8 cellular contexts compared by ENCODE assay signal in the genomic region with DNA sequence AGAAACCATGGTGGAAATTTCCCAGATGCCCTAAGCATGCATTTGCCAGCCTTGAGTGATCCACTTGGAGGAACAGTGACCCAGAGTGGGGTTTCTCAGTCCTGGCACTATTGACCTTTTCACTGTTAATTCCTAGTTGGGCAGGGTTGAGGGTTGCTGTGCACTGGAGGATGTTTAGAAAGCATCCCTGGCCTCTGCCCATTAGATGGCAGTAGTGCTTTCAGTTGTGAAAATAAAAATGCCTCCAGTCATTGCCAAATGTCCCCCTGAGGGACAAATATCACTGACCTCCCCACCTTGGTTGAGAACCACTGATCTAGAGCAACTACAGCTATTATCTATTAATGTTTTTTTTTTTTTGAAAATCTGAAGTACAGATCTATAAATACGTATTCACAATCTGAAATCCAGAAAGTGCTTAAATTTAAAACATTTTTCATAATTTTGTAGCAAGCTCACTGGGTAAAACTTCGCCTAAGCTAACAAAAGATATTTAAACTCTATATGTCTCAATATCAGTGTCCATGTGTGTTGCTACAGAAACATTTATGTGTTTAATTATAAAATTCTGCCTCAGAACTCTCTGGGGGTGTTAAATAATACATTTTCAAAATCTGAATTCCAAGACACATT. TPM values are rescaled to one million over a fixed set of nuclear protein-coding genes. Genes with fewer than 3 reads are reported as not detected.
A peak's percentile ranks its signal among the peaks of the same experiment; 100 is the strongest.
DNase-seq lines count a peak whose midpoint lies in the region; ATAC-seq and TF ChIP-seq lines count a peak whose summit lies in the region.

No MANE protein-coding gene starts in this region.

- ATAC-seq in GM18519 (IDR thresholded peaks at IDR 0.05; ENCODE audit: low FRiP score, unreplicated experiment) (no peak), HG02852 (IDR thresholded peaks at IDR 0.05; ENCODE audit: unreplicated experiment) (no peak)

- intact Hi-C loops in Caco-2 (cut with micrococcal nuclease; ENCODE audit: unreplicated experiment) = loop anchor here (1.0 kb wide), 1 partner anchor 291 kb away; no protein-coding TSS in a partner anchor

- no peaks in the 10 kb centered on the region for H3K9me3 Mint-ChIP-seq in Caco-2 (ENCODE audit: unreplicated experiment)

- peaks cover 7% of the 10 kb centered on the region for H3K4me1 Mint-ChIP-seq in Caco-2 (ENCODE audit: low read depth, unreplicated experiment)

- H3K36me3 Mint-ChIP-seq in Caco-2 (ENCODE audit: insufficient read depth, unreplicated experiment) = peaks cover 24% of the 10 kb centered on the region

- H3K27ac ChIP-seq in SJCRH30 = no peak overlapping the region

- no peaks in the 10 kb centered on the region for H3K9me3 ChIP-seq in Caco-2
- no peaks in the 10 kb centered on the region for H3K9me3 ChIP-seq in SJCRH30 (replicated peaks)

- H3K27me3 Mint-ChIP-seq in Caco-2 (ENCODE audit: insufficient read depth, unreplicated experiment) = no peaks in the 10 kb centered on the region

- H3K4me3 Mint-ChIP-seq in Caco-2 (ENCODE audit: unreplicated experiment) = no peak overlapping the region

- TF ChIP-seq CTCF in Caco-2 (IDR thresholded peaks at IDR 0.05; ENCODE audit: insufficient read depth in 1 of 2, low read depth in 1 of 2, low read length in 1 of 2, severe bottlenecking in 1 of 2, unreplicated experiment in 1 of 2) (peak; percentile 50 to 56), fibroblast of mammary gland (conservative IDR thresholded peaks at IDR 0.05; ENCODE audit: control insufficient read depth, insufficient read depth, low read depth, low read length) (peak; percentile 80)

- no peak overlapping the region for H3K27ac Mint-ChIP-seq in Caco-2 (ENCODE audit: unreplicated experiment)

- DNase-seq in Caco-2 = peak in 1 of 2 experiments; percentile 40
- peak; percentile 15 for DNase-seq in H7
- peak; percentile 42 to 77 for DNase-seq in SJCRH30
- DNase-seq in fibroblast of mammary gland (ENCODE audit: low read depth) = no peak
- peak; percentile 46 for DNase-seq in renal cortical epithelial cell (ENCODE audit: low read depth)
- DNase-seq in occipital lobe (lab: John Stamatoyannopoulos, UW) = no peak

- no peak overlapping the region for H3K4me3 ChIP-seq in Caco-2 (ENCODE audit: low read depth, low read length)
- H3K4me3 ChIP-seq in H7 (ENCODE audit: insufficient read depth, low read depth, low read length) = no peak overlapping the region
- no peak overlapping the region for H3K4me3 ChIP-seq in SJCRH30
- H3K4me3 ChIP-seq in fibroblast of mammary gland (ENCODE audit: control insufficient read depth, low read depth, low read length) = no peak overlapping the region

- no peaks in the 10 kb centered on the region for H3K27me3 ChIP-seq in Caco-2 (replicated peaks; ENCODE audit: control insufficient read depth, insufficient read depth, low read length)
- H3K27me3 ChIP-seq in H7 (ENCODE audit: control insufficient read depth, insufficient read depth, low read length) = no peaks in the 10 kb centered on the region
- H3K27me3 ChIP-seq in SJCRH30 = no peaks in the 10 kb centered on the region

- H3K4me1 ChIP-seq in Caco-2 = 0 out of 2 replicates have a peak, but pooled peaks cover 3% of the 10 kb centered on the region
- peaks cover 5% of the 10 kb centered on the region; the same call in 1 of the 2 replicates for H3K4me1 ChIP-seq in SJCRH30

- BruUV-seq in Caco-2 (replicated peaks; lab: Mats Ljungman, UMichigan) = no TSS peak

- CTCF ChIA-PET in Caco-2 (lab: Charles Lee) = interaction anchor here (0.6 to 0.7 kb wide), 2 partner anchors 109 to 340 kb away, joined by 3 to 4 read pairs; no protein-coding TSS in a partner anchor

- H3K36me3 ChIP-seq in Caco-2 (ENCODE audit: control insufficient read depth, insufficient read depth, low read length) (no peaks in the 10 kb centered on the region), H7 (replicated peaks; ENCODE audit: control insufficient read depth, insufficient read depth, low read length) (no peaks in the 10 kb centered on the region), SJCRH30 (peaks cover 6% of the 10 kb centered on the region)

- POLR2A ChIA-PET in Caco-2 (lab: Charles Lee) = no interaction called here

RNA-seq across cellular contexts. Expression of gene F3, which starts 27.3 kb away (rescaled TPM):
- total RNA-seq in Caco-2 (2022) (21.7 and 28.5 TPM in 2 replicates), renal cortical epithelial cell (5.8 and 118 TPM in 2 replicates), occipital lobe (25.6 TPM)
- 21.9 and 37.7 TPM in 2 replicates for total RNA-seq in H7 (2014; rRNA removed; shearing (Covaris generic))
- 13.2 and 13.8 TPM in 2 replicates for total RNA-seq in SJCRH30 (2014; rRNA removed; shearing (Covaris generic))

Comparison
In these comparisons a context has a peak if more than half of its experiments do, and no peak if none do; other contexts are left out.
1. DNase-seq: peak in H7 (single experiment), SJCRH30 (2 of 2) and renal cortical epithelial cell (single experiment); none in fibroblast of mammary gland (single experiment) and occipital lobe (single experiment).